8 cellular contexts compared by ENCODE assay signal in genomic region chr19:35140898-35141626, GRCh38. TPM values are rescaled to one million over a fixed set of nuclear protein-coding genes. Genes with fewer than 3 reads are reported as not detected.
DNase-seq lines count a peak whose midpoint lies in the region; ATAC-seq and TF ChIP-seq lines count a peak whose summit lies in the region.

No MANE protein-coding gene starts in this region.

- intact Hi-C loops in activated CD4-positive, alpha-beta T cell treated with anti-CD3 and anti-CD28 coated beads for 36 hours (cut with DNase I, micrococcal nuclease): loop anchor here (1.0 to 10.0 kb wide), 12 partner anchors 13 to 604 kb away; partner anchors contain the start of genes FFAR1 (in 1 of the 2), FXYD5 (in 1 of the 2), IGFLR1 (in 1 of the 2) and LIN37 (in 1 of the 2)

- H3K4me3 ChIP-seq in kidney epithelial cell (ENCODE audit: low read depth, low read length): no peak overlapping the region

- no peaks in the 10 kb centered on the region for H3K9me3 Mint-ChIP-seq in activated CD4-positive, alpha-beta T cell treated with anti-CD3 and anti-CD28 coated beads for 36 hours (ENCODE audit: low read depth)

- TF ChIP-seq CTCF in kidney epithelial cell (IDR thresholded peaks at IDR 0.05; ENCODE audit: insufficient read depth, low read length, poor library complexity, severe bottlenecking): peak; percentile 59

- CTCF ChIA-PET in HEK293T (lab: Yijun Ruan, JAX): interaction anchor here (1.0 to 1.4 kb wide), 3 partner anchors 13 to 126 kb away, joined by 3 to 5 read pairs (median 3); no protein-coding TSS in a partner anchor
- CTCF ChIA-PET in activated CD4-positive, alpha-beta T cell treated with anti-CD3 and anti-CD28 coated beads for 36 hours (lab: Charles Lee): interaction anchor here (0.5 to 3.5 kb wide), 23 partner anchors 9 to 507 kb away, joined by 3 to 47 read pairs (median 4); partner anchors contain the start of genes COX6B1, FXYD3 and FXYD5

- H3K36me3 Mint-ChIP-seq in activated CD4-positive, alpha-beta T cell treated with anti-CD3 and anti-CD28 coated beads for 36 hours (ENCODE audit: low read depth): no peaks in the 10 kb centered on the region

- peak overlapping the region; percentile 65 for H3K27ac Mint-ChIP-seq in activated CD4-positive, alpha-beta T cell treated with anti-CD3 and anti-CD28 coated beads for 36 hours

- POLR2A ChIA-PET in HEK293T (lab: Yijun Ruan, JAX): interaction anchor here (0.9 to 1.5 kb wide), 6 partner anchors 11 to 128 kb away, joined by 3 to 7 read pairs (median 4); partner anchors contain the start of genes FXYD5 and USF2
- POLR2A ChIA-PET in activated CD4-positive, alpha-beta T cell treated with anti-CD3 and anti-CD28 coated beads for 36 hours (lab: Charles Lee): interaction anchor here (0.6 to 1.1 kb wide), 2 partner anchors 12 to 103 kb away, joined by 4 to 5 read pairs; no protein-coding TSS in a partner anchor

- H3K36me3 ChIP-seq in kidney epithelial cell (ENCODE audit: control insufficient read depth, insufficient read depth, low read length): no peaks in the 10 kb centered on the region

- peak; percentile 93 for ATAC-seq in activated CD4-positive, alpha-beta T cell treated with anti-CD3 and anti-CD28 coated beads for 36 hours

- peaks cover 31% of the 10 kb centered on the region for H3K4me1 Mint-ChIP-seq in activated CD4-positive, alpha-beta T cell treated with anti-CD3 and anti-CD28 coated beads for 36 hours

- peak overlapping the region; percentile 75 for H3K4me3 Mint-ChIP-seq in activated CD4-positive, alpha-beta T cell treated with anti-CD3 and anti-CD28 coated beads for 36 hours

- peak; percentile 72 for DNase-seq in DMS114 treated with DMSO at 0.1 percent for 48 hours (lab: John Stamatoyannopoulos, UW; ENCODE audit: unreplicated experiment)
- peak; percentile 99 for DNase-seq in HEK293T (ENCODE audit: extremely low spot score)
- peak; percentile 97 for DNase-seq in NCI-H2227 (lab: John Stamatoyannopoulos, UW; ENCODE audit: unreplicated experiment)
- peak; percentile 99 for DNase-seq in activated CD4-positive, alpha-beta T cell treated with anti-CD3 and anti-CD28 coated beads for 36 hours
- DNase-seq in cerebellar cortex (ENCODE audit: low spot score): peak; percentile 79
- DNase-seq in kidney epithelial cell (ENCODE audit: low read depth): no peak
- peak; percentile 98 for DNase-seq in stimulated activated CD4-positive, alpha-beta T cell treated with anti-CD3 and anti-CD28 coated beads, Interleukin-15, amount 100 ng/mL, for 24 hours
- no peak for DNase-seq in NCI-H2107 (lab: John Stamatoyannopoulos, UW)

- H3K27me3 ChIP-seq in kidney epithelial cell (ENCODE audit: control insufficient read depth, insufficient read depth, low read length): peaks cover 76% of the 10 kb centered on the region

- H3K27me3 Mint-ChIP-seq in activated CD4-positive, alpha-beta T cell treated with anti-CD3 and anti-CD28 coated beads for 36 hours: peaks cover 8% of the 10 kb centered on the region

TF ChIP-seq in HEK293T, 16 proteins besides CTCF, POLR2A, EP300 and RAD21:
- TF ChIP-seq CTBP1 (IDR thresholded peaks at IDR 0.05; ENCODE audit: borderline replicate concordance) (no peak), SUZ12 (IDR thresholded peaks at IDR 0.05) (no peak), ZNF384 (IDR thresholded peaks at IDR 0.05) (no peak), FOXM1 (IDR thresholded peaks at IDR 0.05; ENCODE audit: borderline replicate concordance) (no peak), PKNOX1 (IDR thresholded peaks at IDR 0.05) (no peak), BHLHE40 (IDR thresholded peaks at IDR 0.05; ENCODE audit: borderline replicate concordance) (no peak), HDGF (IDR thresholded peaks at IDR 0.05; ENCODE audit: borderline replicate concordance) (no peak), FOXK2 (IDR thresholded peaks at IDR 0.05) (no peak), LEF1 (IDR thresholded peaks at IDR 0.05; ENCODE audit: borderline replicate concordance) (no peak), FOXA1 (IDR thresholded peaks at IDR 0.05) (no peak), NFRKB (IDR thresholded peaks at IDR 0.05) (no peak), ELF4 (IDR thresholded peaks at IDR 0.05) (no peak), SP1 (IDR thresholded peaks at IDR 0.05) (no peak), TARDBP (IDR thresholded peaks at IDR 0.05) (no peak), L3MBTL2 (conservative IDR thresholded peaks at IDR 0.05) (no peak), ARNT (IDR thresholded peaks at IDR 0.05) (no peak)
TF ChIP-seq in HEK293T: peak in this region for 0.

RNA-seq across cellular contexts. Expression of gene FXYD7, which starts 2.0 kb away (rescaled TPM):
- total RNA-seq in activated CD4-positive, alpha-beta T cell treated with anti-CD3 and anti-CD28 coated beads for 36 hours: under 1 TPM; 0.41 to 0.46 TPM
- not detected in 2 replicates for total RNA-seq in kidney epithelial cell

RNA-seq across cellular contexts. Expression of gene FXYD1, which starts 2.4 kb away (rescaled TPM):
- 1 to 10 TPM; 1.9 to 2.4 TPM for total RNA-seq in activated CD4-positive, alpha-beta T cell treated with anti-CD3 and anti-CD28 coated beads for 36 hours
- not detected in 2 replicates for total RNA-seq in kidney epithelial cell

RNA-seq across cellular contexts. Expression of gene LGI4, which starts 6.2 kb away (rescaled TPM):
- total RNA-seq in activated CD4-positive, alpha-beta T cell treated with anti-CD3 and anti-CD28 coated beads for 36 hours: under 1 TPM; 0.66 to 0.67 TPM
- total RNA-seq in kidney epithelial cell: not detected in 2 replicates

RNA-seq across cellular contexts. Expression of gene FXYD5, which starts 13.5 kb away (rescaled TPM):
- total RNA-seq in activated CD4-positive, alpha-beta T cell treated with anti-CD3 and anti-CD28 coated beads for 36 hours: 100 to 1,000 TPM; 261 to 358 TPM
- total RNA-seq in kidney epithelial cell: 135 and 153 TPM in 2 replicates

RNA-seq across cellular contexts. Expression of gene FXYD3, which starts 25.4 kb away (rescaled TPM):
- total RNA-seq in activated CD4-positive, alpha-beta T cell treated with anti-CD3 and anti-CD28 coated beads for 36 hours: not detected
- 0.50 and 0.89 TPM in 2 replicates for total RNA-seq in kidney epithelial cell

Comparison
In these comparisons a context has a peak if more than half of its experiments do, and no peak if none do; other contexts are left out.
1. DNase-seq: peak in DMS114 treated with DMSO at 0.1 percent for 48 hours (single experiment), HEK293T (single experiment), NCI-H2227 (single experiment), activated CD4-positive, alpha-beta T cell treated with anti-CD3 and anti-CD28 coated beads for 36 hours (single experiment), cerebellar cortex (single experiment) and stimulated activated CD4-positive, alpha-beta T cell treated with anti-CD3 and anti-CD28 coated beads, Interleukin-15, amount 100 ng/mL, for 24 hours (single experiment); none in kidney epithelial cell (single experiment) and NCI-H2107 (single experiment).